17 cellular contexts compared by ENCODE assay signal in the genomic region with DNA sequence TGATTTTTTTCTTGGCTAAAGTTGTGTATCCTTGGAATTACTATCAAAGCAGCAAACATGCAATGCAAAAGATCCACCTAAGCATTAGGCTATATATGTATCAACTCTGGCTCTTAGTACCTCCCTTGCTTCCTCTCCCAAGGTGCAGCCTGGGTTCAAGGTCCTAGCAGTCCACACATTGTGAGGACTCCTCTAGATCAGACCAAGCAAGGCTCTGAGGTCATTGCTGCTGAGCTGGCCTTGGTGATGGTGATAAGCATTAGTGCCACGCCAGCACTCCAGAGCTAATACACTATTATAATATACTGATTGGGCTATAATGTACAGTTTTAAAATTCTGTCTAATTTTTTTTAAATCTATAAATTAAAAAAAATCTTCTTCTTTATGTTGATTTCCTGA.
A peak's percentile ranks its signal among the peaks of the same experiment; 100 is the strongest.
DNase-seq lines count a peak whose midpoint lies in the region; ATAC-seq and TF ChIP-seq lines count a peak whose summit lies in the region.
"Had no signal": no experiment of that assay in that cellular context is flagged by ENCODE, and none has a peak within 500 bp of the region (broad histone marks: within the 10 kb centered on the region; RNA-seq: fewer than 3 reads in every experiment).

No MANE protein-coding gene starts in this region.

- H4K12ac ChIP-seq in trophoblast cell (ENCODE audit: low read depth, low read length) = no peak overlapping the region

- POLR2A ChIA-PET in T-cell (lab: Charles Lee) = no interaction called here

- no peak overlapping the region for H2BK5ac ChIP-seq in trophoblast cell (ENCODE audit: low read depth, low read length, poor library complexity)

- H3K14ac ChIP-seq in trophoblast cell (ENCODE audit: low read length) = no peak overlapping the region

- H2AFZ ChIP-seq in trophoblast cell (ENCODE audit: insufficient read depth, low read length, poor library complexity) = no peak overlapping the region

- ATAC-seq in left colon = peak; percentile 64
- no peak for ATAC-seq in T-cell (replicated peaks in 1 of 4)
- ATAC-seq: CD8-positive, alpha-beta T cell; HCT116; HepG2 had no signal

- no TSS peak for BruUV-seq in Calu3 (replicated peaks; lab: Mats Ljungman, UMichigan)

- intact Hi-C loops in Calu3 (cut with micrococcal nuclease; ENCODE audit: unreplicated experiment) (no loop called here), adrenal gland (cut with DNase I) (no loop called here), left colon (cut with DNase I, micrococcal nuclease) (no loop called here)

- no peak overlapping the region for H4K91ac ChIP-seq in trophoblast cell (ENCODE audit: low read depth, low read length)

- H3K36me3 Mint-ChIP-seq in Calu3 (ENCODE audit: insufficient read depth, unreplicated experiment) = no peaks in the 10 kb centered on the region
- H3K36me3 Mint-ChIP-seq in T-cell = peaks cover 12% of the 10 kb centered on the region
- H3K36me3 Mint-ChIP-seq: CD8-positive, alpha-beta T cell; IgD-negative memory B cell had no signal

- no peak for TF ChIP-seq POLR2A in adrenal gland (IDR thresholded peaks at IDR 0.05)

- no peaks in the 10 kb centered on the region for H3K4me1 ChIP-seq in adrenal gland (replicated peaks in 1 of 2)
- peaks cover 12 to 15% of the 10 kb centered on the region in 2 experiments for H3K4me1 ChIP-seq in trophoblast cell (ENCODE audit: control insufficient read depth in 1 of 2, insufficient read depth in 2 of 2, low read length in 2 of 2)
- H3K4me1 ChIP-seq: BLaER1 treated with 17β-estradiol and CSF1 and Interleukin-3, amounts not matched to agents 10 nM and 100 nM had no signal

- H3K9ac ChIP-seq in trophoblast cell (ENCODE audit: low read length) = no peak overlapping the region
- H3K9ac ChIP-seq: BLaER1 treated with 17β-estradiol and CSF1 and Interleukin-3, amounts not matched to agents 10 nM and 100 nM had no signal

- H3K27ac Mint-ChIP-seq in Calu3 (ENCODE audit: unreplicated experiment) (peak overlapping the region; percentile 13), T-cell (no peak overlapping the region)
- H3K27ac Mint-ChIP-seq: HFFc6 had no signal

- WGBS in adrenal gland, 4 donors = 42 to 61% (median 58%) methylated on average over 1 of the region's 1 CpG
- no CpG with 5 or more reads among the region's 1 CpG for WGBS in trophoblast cell (ENCODE audit: extremely low coverage, insufficient coverage, insufficient read length)

- H2BK12ac ChIP-seq in trophoblast cell (ENCODE audit: low read length) = peak overlapping the region; percentile 16

- H3K4me3 ChIP-seq in adrenal gland (no peak overlapping the region), trophoblast cell (ENCODE audit: low read depth, low read length) (no peak overlapping the region)
- H3K4me3 ChIP-seq: BLaER1 treated with 17β-estradiol and CSF1 and Interleukin-3, amounts not matched to agents 10 nM and 100 nM had no signal

- DNase-seq in Calu3 (no peak), adrenal gland (peak in 4 of 7 donors; percentile 21 to 37 (median 30)), left colon (no peak), trophoblast cell (no peak), medulla oblongata (ENCODE audit: extremely low spot score) (no peak), DMS 273 treated with DMSO at 0.1 percent for 48 hours (lab: John Stamatoyannopoulos, UW) (no peak), NCI-H82 (lab: John Stamatoyannopoulos, UW) (no peak), T-cell (no peak)
- DNase-seq: 8988T; CD8-positive, alpha-beta T cell; GOT3; H7; HFFc6 had no signal

- H3K27ac ChIP-seq in adrenal gland = no peak overlapping the region
- no peak overlapping the region for H3K27ac ChIP-seq in trophoblast cell (ENCODE audit: low read depth, low read length)
- H3K27ac ChIP-seq: BLaER1 treated with 17β-estradiol and CSF1 and Interleukin-3, amounts not matched to agents 10 nM and 100 nM had no signal

- H3K36me3 ChIP-seq in adrenal gland (replicated peaks in 1 of 2) = no peaks in the 10 kb centered on the region
- H3K36me3 ChIP-seq in trophoblast cell (ENCODE audit: control insufficient read depth in 1 of 2, insufficient read depth in 2 of 2, low read length in 2 of 2) = no peaks in the 10 kb centered on the region

- H2BK120ac ChIP-seq in trophoblast cell (ENCODE audit: insufficient read depth, low read length, poor library complexity) = no peak overlapping the region

- no peak overlapping the region for H3K23ac ChIP-seq in trophoblast cell (ENCODE audit: low read length)

- peaks cover 8% of the 10 kb centered on the region for H3K79me1 ChIP-seq in trophoblast cell (ENCODE audit: low read length)

- H3K27me3 Mint-ChIP-seq in Calu3 (ENCODE audit: unreplicated experiment) = no peaks in the 10 kb centered on the region
- no peaks in the 10 kb centered on the region for H3K27me3 Mint-ChIP-seq in T-cell
- H3K27me3 Mint-ChIP-seq: IgD-negative memory B cell had no signal

- TF ChIP-seq CTCF in Calu3 (IDR thresholded peaks at IDR 0.05; ENCODE audit: unreplicated experiment) = no peak
- TF ChIP-seq CTCF in adrenal gland (IDR thresholded peaks at IDR 0.05) = no peak

- no peaks in the 10 kb centered on the region for H3K27me3 ChIP-seq in adrenal gland
- H3K27me3 ChIP-seq in trophoblast cell (ENCODE audit: insufficient read depth, low read length) = no peaks in the 10 kb centered on the region
- H3K27me3 ChIP-seq: BLaER1 treated with 17β-estradiol and CSF1 and Interleukin-3, amounts not matched to agents 10 nM and 100 nM had no signal

- H3K4ac ChIP-seq in trophoblast cell (ENCODE audit: low read depth, low read length) = no peak overlapping the region

- H3K4me3 Mint-ChIP-seq in Calu3 (ENCODE audit: low read depth, unreplicated experiment) (no peak overlapping the region), T-cell (no peak overlapping the region)
- H3K4me3 Mint-ChIP-seq: CD8-positive, alpha-beta T cell; HFFc6; IgD-negative memory B cell had no signal

- H3K4me1 Mint-ChIP-seq in Calu3 (ENCODE audit: low read depth, unreplicated experiment) (peaks cover 12% of the 10 kb centered on the region), T-cell (peaks cover 17 to 20% (median 17%) of the 10 kb centered on the region in 3 donors)

- H3K9me3 Mint-ChIP-seq in Calu3 (ENCODE audit: low read depth, unreplicated experiment) (peaks cover 3% of the 10 kb centered on the region), T-cell (peaks cover 0 to 9% (median 2%) of the 10 kb centered on the region in 3 donors)
- H3K9me3 Mint-ChIP-seq: CD8-positive, alpha-beta T cell; HFFc6 had no signal

- no peaks in the 10 kb centered on the region for H3K79me2 ChIP-seq in trophoblast cell (ENCODE audit: control insufficient read depth, insufficient read depth, low read length, poor library complexity)

- no peak overlapping the region for H3K18ac ChIP-seq in trophoblast cell (ENCODE audit: low read length)

- H4K8ac ChIP-seq in trophoblast cell (ENCODE audit: low read depth, low read length) = no peak overlapping the region

- H3K4me2 ChIP-seq in trophoblast cell (ENCODE audit: low read length) = no peak overlapping the region
- H3K4me2 ChIP-seq: BLaER1 treated with 17β-estradiol and CSF1 and Interleukin-3, amounts not matched to agents 10 nM and 100 nM had no signal

- no peak overlapping the region for H2AK5ac ChIP-seq in trophoblast cell (ENCODE audit: low read length)

- H3K9me3 ChIP-seq in adrenal gland (replicated peaks in 1 of 3) = no peaks in the 10 kb centered on the region
- H3K9me3 ChIP-seq in trophoblast cell (ENCODE audit: insufficient read depth, low read depth, low read length) = peaks cover 3% of the 10 kb centered on the region

- CTCF ChIA-PET in Calu3 (lab: Charles Lee) = no interaction called here
- CTCF ChIA-PET in T-cell (lab: Charles Lee) = interaction anchor here in 1 of 2 donors (0.6 kb wide), 1 partner anchor 163 kb away, joined by 4 read pairs; no protein-coding TSS in a partner anchor

Comparison
In these comparisons a context has a peak if more than half of its experiments do, and no peak if none do; other contexts are left out.
1. DNase-seq: peak in adrenal gland (4 of 7); none in Calu3 (single experiment), left colon (0 of 2), trophoblast cell (0 of 2), medulla oblongata (single experiment), DMS 273 treated with DMSO at 0.1 percent for 48 hours (single experiment), NCI-H82 (single experiment) and T-cell (0 of 34).